25 cellular contexts compared by ENCODE assay signal in genomic region chr2:6929196-6929874, GRCh38. TPM values are rescaled to one million over a fixed set of nuclear protein-coding genes. Genes with fewer than 3 reads are reported as not detected.
A peak's percentile ranks its signal among the peaks of the same experiment; 100 is the strongest.
DNase-seq lines count a peak whose midpoint lies in the region; ATAC-seq, FAIRE-seq and TF ChIP-seq lines count a peak whose summit lies in the region.
"Had no signal": no experiment of that assay in that cellular context is flagged by ENCODE, and none has a peak within 500 bp of the region (broad histone marks: within the 10 kb centered on the region; RNA-seq: fewer than 3 reads in every experiment).

No MANE protein-coding gene starts in this region.

- ATAC-seq in body of pancreas (no peak), heart left ventricle (no peak)
- ATAC-seq: A549, GM12878, right cardiac atrium, Right ventricle myocardium inferior had no signal

- FAIRE-seq in HTR-8/SVneo (lab: Jason Lieb, UNC): no peak
- FAIRE-seq: A549, endothelial cell of umbilical vein, frontal cortex, GM12878 had no signal

- H4K20me1 ChIP-seq in smooth muscle cell (ENCODE audit: low read depth): peaks cover 63% of the 10 kb centered on the region

- peak overlapping the region; percentile 55 for H3K4me2 ChIP-seq in smooth muscle cell
- H3K4me2 ChIP-seq: A549 had no signal

- no peak overlapping the region for H2AFZ ChIP-seq in smooth muscle cell (ENCODE audit: low read depth)

- CTCF ChIA-PET in activated CD4-positive, alpha-beta T cell treated with anti-CD3 and anti-CD28 coated beads, Interleukin-2, amount 10 ng/mL, durations not matched to agents 7 days and 5 days (lab: Charles Lee): interaction anchor here (0.5 to 1.7 kb wide), 5 partner anchors 11 to 75 kb away, joined by 3 to 7 read pairs (median 4); no protein-coding TSS in a partner anchor

- H3K79me2 ChIP-seq in smooth muscle cell (ENCODE audit: low read depth): no peaks in the 10 kb centered on the region

- H3K4me1 Mint-ChIP-seq in activated CD4-positive, alpha-beta T cell treated with anti-CD3 and anti-CD28 coated beads, Interleukin-2, amount 10 ng/mL, durations not matched to agents 7 days and 5 days: peaks cover 83% of the 10 kb centered on the region

- no peaks in the 10 kb centered on the region for H3K27me3 Mint-ChIP-seq in activated CD4-positive, alpha-beta T cell treated with anti-CD3 and anti-CD28 coated beads, Interleukin-2, amount 10 ng/mL, durations not matched to agents 7 days and 5 days
- H3K27me3 Mint-ChIP-seq: T-cell had no signal

- no peaks in the 10 kb centered on the region for H3F3A ChIP-seq in smooth muscle cell (ENCODE audit: low read depth)

- intact Hi-C loops in body of pancreas (cut with DNase I): loop anchor here (10.0 kb wide), 1 partner anchor 55 kb away; no protein-coding TSS in a partner anchor
- intact Hi-C loops in heart left ventricle (cut with DNase I): loop anchor here in 1 of 10 donors (5.0 kb wide), 1 partner anchor 38 kb away; no protein-coding TSS in a partner anchor

- POLR2A ChIA-PET in activated CD4-positive, alpha-beta T cell treated with anti-CD3 and anti-CD28 coated beads, Interleukin-2, amount 10 ng/mL, durations not matched to agents 7 days and 5 days (lab: Charles Lee): no interaction called here

- peaks cover 16% of the 10 kb centered on the region for H3K9me3 Mint-ChIP-seq in activated CD4-positive, alpha-beta T cell treated with anti-CD3 and anti-CD28 coated beads, Interleukin-2, amount 10 ng/mL, durations not matched to agents 7 days and 5 days

- peaks cover 94% of the 10 kb centered on the region for H3K4me1 ChIP-seq in body of pancreas
- H3K4me1 ChIP-seq in smooth muscle cell (ENCODE audit: low read depth): no peaks in the 10 kb centered on the region
- H3K4me1 ChIP-seq in heart left ventricle: peaks cover 3 to 87% (median 37%) of the 10 kb centered on the region in 12 donors
- H3K4me1 ChIP-seq: A549 had no signal

- H3K27ac ChIP-seq in body of pancreas: peak overlapping the region in 3 of 4 donors; percentile 14 to 71 (median 71)
- H3K27ac ChIP-seq in smooth muscle cell (ENCODE audit: low read depth): peak overlapping the region; percentile 44
- H3K27ac ChIP-seq in heart left ventricle: no peak overlapping the region
- H3K27ac ChIP-seq: A549, neutrophil, tibial nerve, WERI-Rb-1 had no signal

- H3K27ac Mint-ChIP-seq in activated CD4-positive, alpha-beta T cell treated with anti-CD3 and anti-CD28 coated beads, Interleukin-2, amount 10 ng/mL, durations not matched to agents 7 days and 5 days: peak overlapping the region; percentile 27

- 50 to 60% methylated on average over 6 of the region's 6 CpGs for WGBS in body of pancreas, 2 donors
- WGBS in smooth muscle cell (ENCODE audit: low lambda C conversion rate): 65% methylated on average over 6 of the region's 6 CpGs
- WGBS in heart left ventricle, 4 donors: 80 to 90% (median 87%) methylated on average over 6 of the region's 6 CpGs

- H3K9me3 ChIP-seq in body of pancreas: no peaks in the 10 kb centered on the region
- no peaks in the 10 kb centered on the region for H3K9me3 ChIP-seq in smooth muscle cell (replicated peaks; ENCODE audit: low read depth)
- no peaks in the 10 kb centered on the region for H3K9me3 ChIP-seq in heart left ventricle
- H3K9me3 ChIP-seq: A549, neutrophil, tibial nerve had no signal

- peaks cover 82% of the 10 kb centered on the region for H3K36me3 Mint-ChIP-seq in activated CD4-positive, alpha-beta T cell treated with anti-CD3 and anti-CD28 coated beads, Interleukin-2, amount 10 ng/mL, durations not matched to agents 7 days and 5 days (ENCODE audit: low read depth)

- H3K36me3 ChIP-seq in body of pancreas (replicated peaks in 1 of 2; ENCODE audit: insufficient read depth in 1 of 2, low read depth in 2 of 2) (no peaks in the 10 kb centered on the region), smooth muscle cell (ENCODE audit: low read depth) (no peaks in the 10 kb centered on the region), heart left ventricle (peaks cover 0 to 4% (median 0%) of the 10 kb centered on the region in 9 donors)
- H3K36me3 ChIP-seq: neutrophil, tibial nerve, WERI-Rb-1 had no signal

- TF ChIP-seq POLR2A in body of pancreas (IDR thresholded peaks at IDR 0.05) (no peak), heart left ventricle (IDR thresholded peaks at IDR 0.05) (no peak)

- DNase-seq in activated CD4-positive, alpha-beta T cell treated with anti-CD3 and anti-CD28 coated beads, Interleukin-2, amount 10 ng/mL, durations not matched to agents 7 days and 5 days: no peak
- DNase-seq in activated CD4-positive, alpha-beta T cell treated with anti-CD3 and anti-CD28 coated beads for 48 hours: no peak
- DNase-seq in MV-4-11 (lab: John Stamatoyannopoulos, UW): peak; percentile 21
- DNase-seq in body of pancreas: no peak
- no peak for DNase-seq in smooth muscle cell (lab: John Stamatoyannopoulos, UW; ENCODE audit: unreplicated experiment)
- DNase-seq in HTR-8/SVneo (ENCODE audit: insufficient read length, low spot score): no peak
- no peak for DNase-seq in GM20000 (ENCODE audit: low spot score)
- DNase-seq in heart left ventricle: no peak
- DNase-seq: activated gamma-delta T cell treated with Interleukin-2 at 50 U/mL for 16 hours; C1 segment of cervical spinal cord; cortex of kidney; GF-D8; NCI-H1930; NCI-H510A; right cardiac atrium; stimulated activated naive CD4-positive, alpha-beta T cell; T-cell; WERI-Rb-1 had no signal

- no peak overlapping the region for H3K9ac ChIP-seq in smooth muscle cell (ENCODE audit: low read depth)

- no peak overlapping the region for H3K4me3 Mint-ChIP-seq in activated CD4-positive, alpha-beta T cell treated with anti-CD3 and anti-CD28 coated beads, Interleukin-2, amount 10 ng/mL, durations not matched to agents 7 days and 5 days

- TF ChIP-seq CTCF in body of pancreas (IDR thresholded peaks at IDR 0.05) (no peak), smooth muscle cell (IDR thresholded peaks at IDR 0.05; ENCODE audit: borderline replicate concordance, insufficient read depth, poor library complexity, severe bottlenecking) (no peak), GM20000 (IDR thresholded peaks at IDR 0.05; ENCODE audit: extremely low read depth, missing control alignments) (no peak), heart left ventricle (IDR thresholded peaks at IDR 0.05) (no peak)

- H3K4me3 ChIP-seq in body of pancreas (no peak overlapping the region), smooth muscle cell (no peak overlapping the region), heart left ventricle (no peak overlapping the region)
- H3K4me3 ChIP-seq: A549, GM12878, tibial nerve had no signal

- H3K27me3 ChIP-seq in body of pancreas (no peaks in the 10 kb centered on the region), smooth muscle cell (ENCODE audit: low read depth) (no peaks in the 10 kb centered on the region), heart left ventricle (no peaks in the 10 kb centered on the region)
- H3K27me3 ChIP-seq: neutrophil, tibial nerve had no signal

RNA-seq across cellular contexts. Expression of gene RNF144A, which starts 12.1 kb away (rescaled TPM):
- total RNA-seq in activated CD4-positive, alpha-beta T cell treated with anti-CD3 and anti-CD28 coated beads, Interleukin-2, amount 10 ng/mL, durations not matched to agents 7 days and 5 days: 100 to 1,000 TPM in 1 of 2 experiments, 10 to 100 TPM in 1; 89.6 to 101 TPM
- total RNA-seq in body of pancreas: 100 to 1,000 TPM in 1 of 2 donors, 10 to 100 TPM in 1; 52.7 to 109 TPM
- 13.6 and 23.3 TPM in 2 replicates for total RNA-seq in smooth muscle cell
- polyA plus RNA-seq in smooth muscle cell: 10.0 and 11.0 TPM in 2 replicates
- 10 to 100 TPM; 10.3 to 27.2 (median 14.9) TPM for total RNA-seq in heart left ventricle
- 1 to 10 TPM; 3.5 to 6.4 TPM for polyA plus RNA-seq in heart left ventricle

RNA-seq across cellular contexts. Expression of gene RSAD2, which starts 51.8 kb away (rescaled TPM):
- 100 to 1,000 TPM; 100 to 101 TPM for total RNA-seq in activated CD4-positive, alpha-beta T cell treated with anti-CD3 and anti-CD28 coated beads, Interleukin-2, amount 10 ng/mL, durations not matched to agents 7 days and 5 days
- total RNA-seq in body of pancreas (1 to 10 TPM in 1 of 2 donors, under 1 TPM in 1; under 0.01 to 1.0 TPM), smooth muscle cell (not detected in 2 replicates), heart left ventricle (10 to 100 TPM in 2 of 9 donors, 1 to 10 TPM in 7; 1.2 to 18.0 (median 4.8) TPM)
- polyA plus RNA-seq in smooth muscle cell (not detected in 2 replicates), heart left ventricle (1 to 10 TPM; 1.9 to 2.9 TPM)

Comparison
In these comparisons a context has a peak if more than half of its experiments do, and no peak if none do; other contexts are left out.
1. H3K27ac ChIP-seq: peak in body of pancreas (3 of 4) and smooth muscle cell (single experiment); none in heart left ventricle (0 of 12).
2. RNA of gene RSAD2, which starts 51.8 kb away (total RNA-seq): 100 to 101 TPM in activated CD4-positive, alpha-beta T cell treated with anti-CD3 and anti-CD28 coated beads, Interleukin-2, amount 10 ng/mL, durations not matched to agents 7 days and 5 days; 1.2 to 18.0 TPM in heart left ventricle, under 0.01 to 1.0 TPM in body of pancreas and not detected in smooth muscle cell; every median in the first group is over 4 times any median in the second.